ENCODE assay signal across 16 cellular contexts in genomic region chr3:123587399-123587798, GRCh38. TPM values are rescaled to one million over a fixed set of nuclear protein-coding genes. Genes with fewer than 3 reads are reported as not detected.
DNase-seq lines count a peak whose midpoint lies in the region; ATAC-seq and TF ChIP-seq lines count a peak whose summit lies in the region.
"Had no signal": no experiment of that assay in that cellular context is flagged by ENCODE, and none has a peak within 500 bp of the region (broad histone marks: within the 10 kb centered on the region; RNA-seq: fewer than 3 reads in every experiment).

No MANE protein-coding gene starts in this region.

- no peak overlapping the region for H3K27ac Mint-ChIP-seq in natural killer cell treated with Interleukin-12 subunit alpha and Interleukin-12 subunit beta and Interleukin-15 and Interleukin-18, amount 100 ng/mL, for 72 hours

- peaks cover 28% of the 10 kb centered on the region for H3K4me1 ChIP-seq in DOHH2 (ENCODE audit: control insufficient read depth, low read length)
- peaks cover 29% of the 10 kb centered on the region for H3K4me1 ChIP-seq in Loucy (ENCODE audit: insufficient read depth, low read length, poor library complexity, severe bottlenecking)
- H3K4me1 ChIP-seq: prostate gland had no signal

- no peak overlapping the region for H2AFZ ChIP-seq in Loucy (ENCODE audit: low read length)

- H3K4me2 ChIP-seq in DOHH2 (ENCODE audit: low read length) (no peak overlapping the region; the same call in 1 of the 2 replicates), Loucy (ENCODE audit: low read depth, low read length, poor library complexity, severe bottlenecking) (peak overlapping the region; percentile 87)

- H3F3A ChIP-seq in DOHH2 (ENCODE audit: control insufficient read depth, insufficient read depth) (no peaks in the 10 kb centered on the region), Loucy (ENCODE audit: low read depth) (no peaks in the 10 kb centered on the region)

- peaks cover 54% of the 10 kb centered on the region for H3K36me3 ChIP-seq in DOHH2 (ENCODE audit: control insufficient read depth, low read length)
- no peaks in the 10 kb centered on the region for H3K36me3 ChIP-seq in Loucy (ENCODE audit: insufficient read depth, low read length)
- no peaks in the 10 kb centered on the region for H3K36me3 ChIP-seq in brain microvascular endothelial cell (replicated peaks)
- H3K36me3 ChIP-seq: Peyer's patch, prostate gland had no signal

- H3K9me3 ChIP-seq in DOHH2 (ENCODE audit: control insufficient read depth, insufficient read depth, low read length) (peaks cover 49% of the 10 kb centered on the region), Loucy (ENCODE audit: insufficient read depth, low read depth, low read length) (peaks cover 17% of the 10 kb centered on the region; the same call in 1 of the 2 replicates)
- H3K9me3 ChIP-seq: ascending aorta, prostate gland had no signal

- H3K27ac ChIP-seq in DOHH2 (ENCODE audit: low read depth, low read length) (no peak overlapping the region), brain microvascular endothelial cell (peak overlapping the region; percentile 19)
- H3K27ac ChIP-seq: ascending aorta, left lung, Peyer's patch, prostate gland had no signal

- in situ Hi-C loops in brain microvascular endothelial cell (cut with HindIII; ENCODE audit: low pct_ligation_motif_present, low sequenced_read_pairs) = no loop called here

- H3K9me3 Mint-ChIP-seq in natural killer cell treated with Interleukin-12 subunit alpha and Interleukin-12 subunit beta and Interleukin-15 and Interleukin-18, amount 100 ng/mL, for 72 hours = peaks cover 9% of the 10 kb centered on the region

- H4K20me1 ChIP-seq in DOHH2 (ENCODE audit: control insufficient read depth, insufficient read depth, low read depth, low read length) (no peaks in the 10 kb centered on the region), Loucy (ENCODE audit: insufficient read depth, low read length, poor library complexity, severe bottlenecking) (no peaks in the 10 kb centered on the region)

- ATAC-seq in natural killer cell treated with Interleukin-12 subunit alpha and Interleukin-12 subunit beta and Interleukin-15 and Interleukin-18, amount 100 ng/mL, for 72 hours = no peak
- no peak for ATAC-seq in GM21576 (IDR thresholded peaks at IDR 0.05; ENCODE audit: unreplicated experiment)
- ATAC-seq: left lung had no signal

- DNase-seq in brain microvascular endothelial cell (no peak), cerebellum (ENCODE audit: low spot score) (no peak)
- DNase-seq in natural killer cell treated with Interleukin-12 subunit alpha and Interleukin-12 subunit beta and Interleukin-15 and Interleukin-18, amount 100 ng/mL, for 72 hours (ENCODE audit: low spot score) = no peak
- no peak for DNase-seq in activated CD4-positive, alpha-beta T cell treated with anti-CD3 and anti-CD28 coated beads for 4 hours
- DNase-seq: activated CD4-positive, alpha-beta T cell treated with anti-CD3 and anti-CD28 coated beads, Interleukin-2, amount 50 U/mL, for 4 hours; COR-L47; left lung; NCI-H1417; Peyer's patch; small intestine; stimulated activated CD4-positive, alpha-beta T cell treated with anti-CD3 and anti-CD28 coated beads, Interleukin-4, amount 100 ng/mL, for 4 hours had no signal

- H3K27me3 Mint-ChIP-seq in natural killer cell treated with Interleukin-12 subunit alpha and Interleukin-12 subunit beta and Interleukin-15 and Interleukin-18, amount 100 ng/mL, for 72 hours = no peaks in the 10 kb centered on the region

- H3K9me2 ChIP-seq in DOHH2 (replicated peaks; ENCODE audit: control insufficient read depth, low read length) (no peaks in the 10 kb centered on the region), Loucy (replicated peaks; ENCODE audit: low read depth, low read length) (no peaks in the 10 kb centered on the region)

- H3K4me3 Mint-ChIP-seq in natural killer cell treated with Interleukin-12 subunit alpha and Interleukin-12 subunit beta and Interleukin-15 and Interleukin-18, amount 100 ng/mL, for 72 hours = peak overlapping the region; percentile 38

- H3K79me2 ChIP-seq in DOHH2 (ENCODE audit: control insufficient read depth, low read length) (peaks cover 77% of the 10 kb centered on the region), Loucy (ENCODE audit: insufficient read depth, low read length) (peaks cover 37% of the 10 kb centered on the region)

- TF ChIP-seq CTCF in DOHH2 (IDR thresholded peaks at IDR 0.05; ENCODE audit: low read depth, low read length, poor library complexity, severe bottlenecking) (no peak), Loucy (conservative IDR thresholded peaks at IDR 0.05; ENCODE audit: low read length) (no peak), brain microvascular endothelial cell (IDR thresholded peaks at IDR 0.05; ENCODE audit: low read depth, low read length, missing control alignments) (no peak)

- no peaks in the 10 kb centered on the region for H3K27me3 ChIP-seq in DOHH2 (ENCODE audit: control insufficient read depth, low read length)
- no peaks in the 10 kb centered on the region for H3K27me3 ChIP-seq in Loucy (ENCODE audit: insufficient read depth, low read length, poor library complexity, severe bottlenecking)
- H3K27me3 ChIP-seq in brain microvascular endothelial cell (replicated peaks) = no peaks in the 10 kb centered on the region
- H3K27me3 ChIP-seq: ascending aorta, left lung, Peyer's patch had no signal

- peaks cover 7 to 16% of the 10 kb centered on the region in 2 donors for H3K4me1 Mint-ChIP-seq in natural killer cell treated with Interleukin-12 subunit alpha and Interleukin-12 subunit beta and Interleukin-15 and Interleukin-18, amount 100 ng/mL, for 72 hours (ENCODE audit: low read depth in 2 of 2)

- H3K4me3 ChIP-seq in DOHH2 (ENCODE audit: low read length) (peak overlapping the region; percentile 94; the same call in 1 of the 2 replicates), Loucy (ENCODE audit: low read length, poor library complexity, severe bottlenecking) (peak overlapping the region; percentile 93), brain microvascular endothelial cell (ENCODE audit: low read depth, low read length) (no peak overlapping the region)
- H3K4me3 ChIP-seq: Peyer's patch, prostate gland had no signal

- peaks cover 19% of the 10 kb centered on the region for H3K36me3 Mint-ChIP-seq in natural killer cell treated with Interleukin-12 subunit alpha and Interleukin-12 subunit beta and Interleukin-15 and Interleukin-18, amount 100 ng/mL, for 72 hours

- no peak overlapping the region for H3K9ac ChIP-seq in Loucy (ENCODE audit: low read depth, low read length, poor library complexity, severe bottlenecking)

RNA-seq across cellular contexts. Expression of gene HACD2, which starts 2.5 kb away (rescaled TPM):
- 10 to 100 TPM; 23.1 to 23.9 TPM for total RNA-seq in natural killer cell treated with Interleukin-12 subunit alpha and Interleukin-12 subunit beta and Interleukin-15 and Interleukin-18, amount 100 ng/mL, for 72 hours
- 35.4 TPM for total RNA-seq in cerebellum
